Comparison of ENCODE assay signal across 9 cellular contexts in the genomic region with DNA sequence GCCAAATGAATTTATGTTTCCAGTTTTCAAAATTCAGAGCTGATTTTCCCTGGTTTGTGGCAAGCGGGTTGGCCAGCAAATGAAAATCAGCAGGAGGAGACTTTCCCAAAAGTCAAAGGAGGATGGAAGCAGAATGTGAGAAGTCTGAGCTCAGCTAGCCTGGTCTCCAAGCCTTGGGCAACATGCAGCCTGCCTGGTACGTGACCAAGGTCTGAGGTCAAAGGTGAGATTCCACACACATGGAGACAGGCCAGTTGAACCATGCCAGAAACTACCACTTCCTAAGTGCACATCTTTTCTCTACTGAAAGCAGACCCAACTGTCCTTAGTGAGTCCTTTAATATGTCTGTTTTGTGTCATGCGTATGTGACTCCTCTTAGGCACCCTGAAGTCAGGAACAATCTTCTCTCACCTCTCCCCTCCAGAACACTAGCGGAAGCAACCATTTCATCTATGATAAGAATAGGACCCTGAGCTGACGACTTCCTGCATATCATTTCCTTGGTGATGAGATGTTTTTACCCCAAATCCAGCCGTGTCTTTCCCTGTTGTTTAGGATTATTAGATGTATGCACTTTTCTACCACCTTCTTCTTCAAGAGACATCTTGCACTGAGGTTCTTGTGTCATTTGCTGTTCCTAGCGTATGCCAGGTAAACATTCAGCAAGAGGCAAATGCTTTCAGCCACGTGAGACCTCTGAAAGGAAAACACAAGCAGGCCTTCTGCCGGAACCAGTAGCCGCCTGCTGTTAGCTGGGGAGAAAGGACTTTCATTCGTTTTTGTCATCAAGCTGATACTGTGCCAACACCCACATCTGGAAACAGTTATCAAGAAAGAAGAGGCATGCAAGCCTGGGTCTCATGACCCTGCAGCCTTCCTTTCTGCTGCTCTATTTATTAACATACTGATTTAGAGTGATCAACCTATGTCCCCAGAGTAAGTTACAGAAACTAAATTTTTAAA. TPM values are rescaled to one million over a fixed set of nuclear protein-coding genes. Genes with fewer than 3 reads are reported as not detected.
A peak's percentile ranks its signal among the peaks of the same experiment; 100 is the strongest.
DNase-seq lines count a peak whose midpoint lies in the region; ATAC-seq lines count a peak whose summit lies in the region.
"Had no signal": no experiment of that assay in that cellular context is flagged by ENCODE, and none has a peak within 500 bp of the region (broad histone marks: within the 10 kb centered on the region; RNA-seq: fewer than 3 reads in every experiment).

No MANE protein-coding gene starts in this region.

- DNase-seq in DMS 273 (lab: John Stamatoyannopoulos, UW; ENCODE audit: unreplicated experiment) = peak; percentile 93
- DNase-seq in SK-N-MC (ENCODE audit: low read depth, low spot score) = peak; percentile 96
- peak; percentile 95 for DNase-seq in fibroblast of the conjunctiva (ENCODE audit: low read depth)
- no peak for DNase-seq in sciatic nerve (ENCODE audit: low spot score)
- no peak for DNase-seq in HAP-1 (ENCODE audit: low spot score in 2 of 2)
- DNase-seq: effector CD8-positive, alpha-beta T cell had no signal

- peak; percentile 91 for ATAC-seq in sciatic nerve
- no peak for ATAC-seq in HG02973 (IDR thresholded peaks at IDR 0.05; ENCODE audit: unreplicated experiment)
- no peak for ATAC-seq in GM21619 (IDR thresholded peaks at IDR 0.05; ENCODE audit: unreplicated experiment)
- no peak for ATAC-seq in GM21360 (IDR thresholded peaks at IDR 0.05; ENCODE audit: unreplicated experiment)

- no peaks in the 10 kb centered on the region for H3K27me3 ChIP-seq in HAP-1 (ENCODE audit: low read depth)

- H3K4me1 ChIP-seq in HAP-1 = no peaks in the 10 kb centered on the region

- peak overlapping the region; percentile 71 for H3K4me3 ChIP-seq in SK-N-MC
- H3K4me3 ChIP-seq in HAP-1 = no peak overlapping the region

- H3K9me3 ChIP-seq in SK-N-MC (ENCODE audit: low read depth, low read length) (no peaks in the 10 kb centered on the region), HAP-1 (no peaks in the 10 kb centered on the region)

- in situ Hi-C loops in HAP-1 (cut with MboI; ENCODE audit: low sequenced_read_pairs) = no loop called here

- intact Hi-C loops in sciatic nerve (cut with DNase I) = no loop called here

- no peak overlapping the region for H3K9ac ChIP-seq in SK-N-MC (ENCODE audit: insufficient read length)

- H3K27ac ChIP-seq in SK-N-MC = peak overlapping the region; percentile 54; the same call in 1 of the 2 replicates

- H3K36me3 ChIP-seq in SK-N-MC (ENCODE audit: insufficient read depth, low read length) (no peaks in the 10 kb centered on the region), HAP-1 (replicated peaks) (no peaks in the 10 kb centered on the region)

RNA-seq across cellular contexts. Expression of a gene that starts 9.7 kb away (rescaled TPM):
- total RNA-seq in sciatic nerve = 232 TPM

Comparison
In these comparisons a context has a peak if more than half of its experiments do, and no peak if none do; other contexts are left out.
1. DNase-seq: peak in DMS 273 (single experiment), SK-N-MC (single experiment) and fibroblast of the conjunctiva (single experiment); none in sciatic nerve (single experiment) and HAP-1 (0 of 2).